In the genomic region with DNA sequence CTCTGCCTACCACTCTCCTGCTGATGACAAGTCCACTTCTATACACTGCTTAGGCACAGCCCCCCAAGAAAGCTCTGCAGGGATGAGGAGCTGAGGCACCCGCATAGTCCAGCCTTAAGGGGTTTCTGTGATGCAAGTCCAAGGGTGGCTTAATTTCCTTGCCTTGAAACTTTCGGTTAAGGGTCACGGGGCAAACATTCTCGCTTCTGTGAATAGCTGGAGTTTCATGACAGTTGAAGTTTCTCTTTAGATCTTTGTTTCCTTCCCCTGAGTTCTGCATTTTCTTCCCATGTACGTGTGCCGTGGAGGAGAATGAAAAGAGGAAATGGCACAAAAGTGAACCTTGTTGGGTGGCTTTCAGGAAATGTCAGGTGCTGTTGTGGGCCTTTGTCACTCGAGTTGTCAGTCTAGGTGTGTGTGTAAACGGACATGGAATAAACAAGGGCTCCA, we compare ENCODE assay signal across 9 cellular contexts. TPM values are rescaled to one million over a fixed set of nuclear protein-coding genes. Genes with fewer than 3 reads are reported as not detected.
DNase-seq lines count a peak whose midpoint lies in the region; ATAC-seq, FAIRE-seq and TF ChIP-seq lines count a peak whose summit lies in the region.
"Had no signal": no experiment of that assay in that cellular context is flagged by ENCODE, and none has a peak within 500 bp of the region (broad histone marks: within the 10 kb centered on the region; RNA-seq: fewer than 3 reads in every experiment).

No MANE protein-coding gene starts in this region.

- TF ChIP-seq CTCF in DOHH2 (IDR thresholded peaks at IDR 0.05; ENCODE audit: low read depth, low read length, poor library complexity, severe bottlenecking) (no peak), D721Med (IDR thresholded peaks at IDR 0.05; ENCODE audit: insufficient read depth, missing control alignments) (no peak)

- H3K9me3 Mint-ChIP-seq in central memory CD8-positive, alpha-beta T cell = no peaks in the 10 kb centered on the region

- H3K79me2 ChIP-seq in DOHH2 (ENCODE audit: control insufficient read depth, low read length) = no peaks in the 10 kb centered on the region; the same call in 1 of the 2 replicates

- no peak overlapping the region for H3K4me3 Mint-ChIP-seq in central memory CD8-positive, alpha-beta T cell

- ATAC-seq in GM19438 (IDR thresholded peaks at IDR 0.05; ENCODE audit: low read depth, unreplicated experiment) = peak; percentile 72
- peak; percentile 88 for ATAC-seq in HG03432 (IDR thresholded peaks at IDR 0.05; ENCODE audit: unreplicated experiment)
- ATAC-seq in central memory CD8-positive, alpha-beta T cell (replicated peaks; ENCODE audit: extremely low read depth, poor library complexity, severe bottlenecking) = peak; percentile 51

- H3K4me1 Mint-ChIP-seq in central memory CD8-positive, alpha-beta T cell = no peaks in the 10 kb centered on the region

- H3K27me3 ChIP-seq in DOHH2 (ENCODE audit: control insufficient read depth, low read length) = no peaks in the 10 kb centered on the region
- H3K27me3 ChIP-seq: adrenal gland had no signal

- DNase-seq in central memory CD8-positive, alpha-beta T cell (ENCODE audit: low spot score in 2 of 2) = no peak
- DNase-seq in D721Med (ENCODE audit: insufficient read length, low spot score) (no peak), H4 (ENCODE audit: low spot score) (no peak)
- no peak for DNase-seq in stimulated activated CD4-positive, alpha-beta T cell treated with anti-CD3 and anti-CD28 coated beads, Interleukin-15, amount 100 ng/mL, for 24 hours
- no peak for DNase-seq in stimulated activated naive CD4-positive, alpha-beta T cell treated with Interleukin-2 at 50 U/mL for 16 hours (lab: John Stamatoyannopoulos, UW)

- H3K4me1 ChIP-seq in DOHH2 (ENCODE audit: control insufficient read depth, low read length) = peaks cover 26% of the 10 kb centered on the region
- H3K4me1 ChIP-seq: adrenal gland had no signal

- H3K27ac Mint-ChIP-seq in central memory CD8-positive, alpha-beta T cell (ENCODE audit: low read depth) = no peak overlapping the region

- peaks cover 9% of the 10 kb centered on the region; the same call in 1 of the 2 replicates for H3F3A ChIP-seq in DOHH2 (ENCODE audit: control insufficient read depth, insufficient read depth)

- no peaks in the 10 kb centered on the region for H3K27me3 Mint-ChIP-seq in central memory CD8-positive, alpha-beta T cell

- no peaks in the 10 kb centered on the region for H3K9me2 ChIP-seq in DOHH2 (replicated peaks; ENCODE audit: control insufficient read depth, low read length)

- FAIRE-seq in D721Med (lab: Jason Lieb, UNC) = no peak

- no peaks in the 10 kb centered on the region for H3K9me3 ChIP-seq in DOHH2 (ENCODE audit: control insufficient read depth, insufficient read depth, low read length)
- H3K9me3 ChIP-seq: adrenal gland had no signal

- H3K4me3 ChIP-seq in DOHH2 (ENCODE audit: low read length) = peak overlapping the region; percentile 42
- H3K4me3 ChIP-seq: adrenal gland had no signal

- peaks cover 7% of the 10 kb centered on the region; the same call in 1 of the 2 replicates for H3K36me3 ChIP-seq in DOHH2 (ENCODE audit: control insufficient read depth, low read length)
- H3K36me3 ChIP-seq: adrenal gland had no signal

- peak overlapping the region; percentile 61 for H3K4me2 ChIP-seq in DOHH2 (ENCODE audit: low read length)

- H3K27ac ChIP-seq in DOHH2 (ENCODE audit: low read depth, low read length) = peak overlapping the region; percentile 24

- no peaks in the 10 kb centered on the region for H3K36me3 Mint-ChIP-seq in central memory CD8-positive, alpha-beta T cell (ENCODE audit: insufficient read depth)

- H4K20me1 ChIP-seq in DOHH2 (ENCODE audit: control insufficient read depth, insufficient read depth, low read depth, low read length) = no peaks in the 10 kb centered on the region; the same call in 1 of the 2 replicates

RNA-seq across cellular contexts. Expression of gene GPR160, which starts 7.0 kb away (rescaled TPM):
- 2.9 and 5.6 TPM in 2 replicates for total RNA-seq in H4 (2014; rRNA removed; shearing (Covaris generic))
